ENCODE assay signal across 1 cellular context in genomic region chr2:171432969-171433762, GRCh38.
TF ChIP-seq lines count a peak whose summit lies in the region.

No MANE protein-coding gene starts in this region.

TF ChIP-seq in GM12878, 131 proteins besides CTCF, POLR2A, EP300 and RAD21 (continued from another document and continues in another):
- TF ChIP-seq E2F8 (IDR thresholded peaks at IDR 0.05; ENCODE audit: low read depth, partially characterized antibody): no peak
- TF ChIP-seq TARDBP (IDR thresholded peaks at IDR 0.05; ENCODE audit: borderline replicate concordance): no peak
- no peak for TF ChIP-seq ELK1 (IDR thresholded peaks at IDR 0.05; ENCODE audit: low read depth, low read length)
- no peak for TF ChIP-seq RFX5 (IDR thresholded peaks at IDR 0.05; ENCODE audit: low read depth, low read length)
- TF ChIP-seq RCOR1 (conservative IDR thresholded peaks at IDR 0.05; ENCODE audit: low read depth, low read length): no peak
- no peak for TF ChIP-seq KLF5 (IDR thresholded peaks at IDR 0.05; ENCODE audit: partially characterized antibody)
- TF ChIP-seq SMC3 (IDR thresholded peaks at IDR 0.05; ENCODE audit: borderline replicate concordance, low read length): no peak
- no peak for TF ChIP-seq SUPT20H (IDR thresholded peaks at IDR 0.05; ENCODE audit: borderline replicate concordance, control insufficient read depth, low read depth, low read length)
- TF ChIP-seq RELB (IDR thresholded peaks at IDR 0.05; ENCODE audit: low read depth): no peak
- no peak for TF ChIP-seq GATAD2B (conservative IDR thresholded peaks at IDR 0.05; ENCODE audit: low read depth)
- no peak for TF ChIP-seq MYB (IDR thresholded peaks at IDR 0.05; ENCODE audit: borderline replicate concordance, low read depth, low read length)
- no peak for TF ChIP-seq FOXM1 (IDR thresholded peaks at IDR 0.05; ENCODE audit: low read depth, low read length)
- TF ChIP-seq PML (IDR thresholded peaks at IDR 0.05; ENCODE audit: low read length): no peak; the same call in 1 of the 2 replicates
- no peak for TF ChIP-seq IRF5 (IDR thresholded peaks at IDR 0.05; ENCODE audit: borderline replicate concordance)
- TF ChIP-seq BCL11A (IDR thresholded peaks at IDR 0.05; ENCODE audit: low read depth, low read length): no peak
- no peak for TF ChIP-seq LARP7 (IDR thresholded peaks at IDR 0.05)
- no peak for TF ChIP-seq SUZ12 (IDR thresholded peaks at IDR 0.05; ENCODE audit: unreplicated experiment)
- TF ChIP-seq ATF2 (IDR thresholded peaks at IDR 0.05; ENCODE audit: low read length): no peak
- TF ChIP-seq MEF2A (IDR thresholded peaks at IDR 0.05; ENCODE audit: insufficient read depth, low read depth, low read length): no peak
- TF ChIP-seq MAX (IDR thresholded peaks at IDR 0.05; ENCODE audit: low read depth, low read length): peak; percentile 85
- TF ChIP-seq MEF2B (IDR thresholded peaks at IDR 0.05; ENCODE audit: partially characterized antibody, poor library complexity, severe bottlenecking): peak; percentile 71
- TF ChIP-seq JUND (IDR thresholded peaks at IDR 0.05; ENCODE audit: low read depth, low read length): no peak
- no peak for TF ChIP-seq STAT1 (conservative IDR thresholded peaks at IDR 0.05)
- TF ChIP-seq SREBF1 (IDR thresholded peaks at IDR 0.05; ENCODE audit: low read length): no peak
- no peak for TF ChIP-seq DPF2 (IDR thresholded peaks at IDR 0.05)
- TF ChIP-seq NKRF (conservative IDR thresholded peaks at IDR 0.05): no peak; the same call in 1 of the 2 replicates
- TF ChIP-seq CHD2 (IDR thresholded peaks at IDR 0.05; ENCODE audit: borderline replicate concordance, low read depth, low read length): no peak
- no peak for TF ChIP-seq SMARCA5 (IDR thresholded peaks at IDR 0.05)
- no peak for TF ChIP-seq FOS (IDR thresholded peaks at IDR 0.05; ENCODE audit: borderline replicate concordance, extremely low read depth, insufficient read length)
- TF ChIP-seq JUNB (IDR thresholded peaks at IDR 0.05): no peak
- TF ChIP-seq CEBPB (IDR thresholded peaks at IDR 0.05; ENCODE audit: borderline replicate concordance in 1 of 2, low read depth in 2 of 2, low read length in 2 of 2): no peak
- TF ChIP-seq SKIL (IDR thresholded peaks at IDR 0.05; ENCODE audit: low read depth, poor library complexity, severe bottlenecking): peak; percentile 60
- no peak for TF ChIP-seq PAX5 (IDR thresholded peaks at IDR 0.05; ENCODE audit: borderline replicate concordance, low read depth, low read length)
- TF ChIP-seq FOXK2 (IDR thresholded peaks at IDR 0.05): no peak
- TF ChIP-seq PRDM15 (CRISPR knock-in tag; IDR thresholded peaks at IDR 0.05): no peak
- no peak for TF ChIP-seq TAF1 (IDR thresholded peaks at IDR 0.05; ENCODE audit: borderline replicate concordance, low read depth, low read length)
- TF ChIP-seq ZNF592 (IDR thresholded peaks at IDR 0.05): no peak
- TF ChIP-seq ASH2L (IDR thresholded peaks at IDR 0.05; ENCODE audit: borderline replicate concordance, low read depth): no peak
- no peak for TF ChIP-seq ZSCAN29 (IDR thresholded peaks at IDR 0.05)
- no peak; the same call in 1 of the 2 replicates for TF ChIP-seq TCF7 (IDR thresholded peaks at IDR 0.05; ENCODE audit: borderline replicate concordance)
- no peak for TF ChIP-seq ZNF622 (IDR thresholded peaks at IDR 0.05)
